1 cellular context compared by ENCODE assay signal in the genomic region with DNA sequence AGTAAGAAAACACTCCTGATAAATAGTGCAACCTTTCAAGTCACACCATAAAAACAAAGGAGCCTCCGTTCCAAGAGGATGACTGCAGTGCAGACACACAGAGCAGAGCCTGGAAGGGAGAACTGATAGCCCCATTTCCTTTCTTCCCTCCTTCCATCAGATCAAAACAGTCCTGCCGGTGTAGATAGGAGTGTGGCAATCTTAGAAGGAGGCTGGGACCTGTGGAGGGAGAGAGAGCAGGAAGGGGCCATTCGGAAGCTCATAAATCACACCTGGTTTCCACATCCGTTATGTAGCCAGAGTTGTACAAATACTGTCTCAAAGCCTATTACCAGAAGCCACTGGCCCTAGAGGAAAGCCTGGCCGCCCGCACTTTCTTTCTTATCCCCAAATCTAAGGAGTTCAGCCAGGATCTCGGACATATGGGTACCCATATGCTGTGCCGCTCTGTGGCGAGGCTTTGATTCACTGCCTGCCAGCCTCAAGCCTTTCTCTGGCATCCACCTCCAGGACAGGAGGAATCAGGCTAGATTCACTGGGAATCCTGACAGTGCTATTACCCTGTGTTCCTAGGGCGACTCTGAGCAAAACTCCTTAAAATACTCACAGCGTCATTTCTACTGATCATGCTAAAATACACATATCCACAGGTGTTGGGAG.
TF ChIP-seq lines count a peak whose summit lies in the region.

No MANE protein-coding gene starts in this region.

TF ChIP-seq in K562, 482 proteins besides CTCF, POLR2A, EP300 and RAD21 (continued from another document and continues in another):
- TF ChIP-seq, protein P1, sequence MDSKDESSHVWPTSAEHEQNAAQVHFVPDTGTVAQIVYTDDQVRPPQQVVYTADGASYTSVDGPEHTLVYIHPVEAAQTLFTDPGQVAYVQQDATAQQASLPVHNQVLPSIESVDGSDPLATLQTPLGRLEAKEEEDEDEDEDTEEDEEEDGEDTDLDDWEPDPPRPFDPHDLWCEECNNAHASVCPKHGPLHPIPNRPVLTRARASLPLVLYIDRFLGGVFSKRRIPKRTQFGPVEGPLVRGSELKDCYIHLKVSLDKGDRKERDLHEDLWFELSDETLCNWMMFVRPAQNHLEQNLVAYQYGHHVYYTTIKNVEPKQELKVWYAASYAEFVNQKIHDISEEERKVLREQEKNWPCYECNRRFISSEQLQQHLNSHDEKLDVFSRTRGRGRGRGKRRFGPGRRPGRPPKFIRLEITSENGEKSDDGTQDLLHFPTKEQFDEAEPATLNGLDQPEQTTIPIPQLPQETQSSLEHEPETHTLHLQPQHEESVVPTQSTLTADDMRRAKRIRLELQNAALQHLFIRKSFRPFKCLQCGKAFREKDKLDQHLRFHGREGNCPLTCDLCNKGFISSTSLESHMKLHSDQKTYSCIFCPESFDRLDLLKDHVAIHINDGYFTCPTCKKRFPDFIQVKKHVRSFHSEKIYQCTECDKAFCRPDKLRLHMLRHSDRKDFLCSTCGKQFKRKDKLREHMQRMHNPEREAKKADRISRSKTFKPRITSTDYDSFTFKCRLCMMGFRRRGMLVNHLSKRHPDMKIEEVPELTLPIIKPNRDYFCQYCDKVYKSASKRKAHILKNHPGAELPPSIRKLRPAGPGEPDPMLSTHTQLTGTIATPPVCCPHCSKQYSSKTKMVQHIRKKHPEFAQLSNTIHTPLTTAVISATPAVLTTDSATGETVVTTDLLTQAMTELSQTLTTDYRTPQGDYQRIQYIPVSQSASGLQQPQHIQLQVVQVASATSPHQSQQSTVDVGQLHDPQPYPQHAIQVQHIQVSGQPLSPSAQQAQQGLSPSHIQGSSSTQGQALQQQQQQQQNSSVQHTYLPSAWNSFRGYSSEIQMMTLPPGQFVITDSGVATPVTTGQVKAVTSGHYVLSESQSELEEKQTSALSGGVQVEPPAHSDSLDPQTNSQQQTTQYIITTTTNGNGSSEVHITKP (IDR thresholded peaks at IDR 0.05; ENCODE audit: partially characterized antibody), result peak; percentile 30
- TF ChIP-seq TCFL5 (CRISPR knock-in tag; conservative IDR thresholded peaks at IDR 0.05) (no peak), ZC3H11A (IDR thresholded peaks at IDR 0.05; ENCODE audit: low read depth, low read length) (0 out of 2 replicates have a peak, but pooled peaks have one; percentile 60), CBX2 (IDR thresholded peaks at IDR 0.05; ENCODE audit: insufficient read depth, low read length, poor library complexity, severe bottlenecking) (no peak), ATF7 (IDR thresholded peaks at IDR 0.05) (peak; percentile 71), NR1H2 (CRISPR knock-in tag; IDR thresholded peaks at IDR 0.05) (no peak), NEUROD1 (IDR thresholded peaks at IDR 0.05; ENCODE audit: borderline replicate concordance, low read depth, low read length, partially characterized antibody) (peak; percentile 82), YY1 (IDR thresholded peaks at IDR 0.05; ENCODE audit: borderline replicate concordance in 1 of 3, control insufficient read depth in 1 of 3, extremely low read depth in 1 of 3, insufficient read depth in 3 of 3, insufficient read length in 1 of 3, insufficient replicate concordance in 2 of 3, low read depth in 1 of 3, low read length in 2 of 3) (peak in 1 of 3 experiments; percentile 13), ZNF644 (tag; IDR thresholded peaks at IDR 0.05; ENCODE audit: low read depth) (no peak; the same call in 1 of the 2 replicates), GTF2A2 (tag; IDR thresholded peaks at IDR 0.05) (no peak), TAF1 (IDR thresholded peaks at IDR 0.05; ENCODE audit: control insufficient read depth, extremely low read depth, insufficient read depth, low read length, severe bottlenecking) (peak; percentile 55), ZSCAN32 (CRISPR knock-in tag; IDR thresholded peaks at IDR 0.05) (no peak), CBFA2T2 (conservative IDR thresholded peaks at IDR 0.05) (peak; percentile 94), THRAP3 (IDR thresholded peaks at IDR 0.05; ENCODE audit: borderline replicate concordance) (no peak), NRF1 (conservative IDR thresholded peaks at IDR 0.05 in 1 of 2, IDR thresholded peaks at IDR 0.05 in 1 of 2) (no peak; a peak in 2 of 4 replicates), ZNF282 (CRISPR knock-in tag; IDR thresholded peaks at IDR 0.05) (no peak), ZNF695 (CRISPR knock-in tag; IDR thresholded peaks at IDR 0.05) (no peak), ZNF23 (CRISPR knock-in tag; IDR thresholded peaks at IDR 0.05) (no peak), PHF20 (IDR thresholded peaks at IDR 0.05; ENCODE audit: partially characterized antibody) (no peak), TFAM (CRISPR knock-in tag; conservative IDR thresholded peaks at IDR 0.05) (no peak), CTBP1 (IDR thresholded peaks at IDR 0.05; ENCODE audit: borderline replicate concordance) (peak; percentile 98), ZNF184 (CRISPR knock-in tag; IDR thresholded peaks at IDR 0.05) (no peak), SREBF1 (IDR thresholded peaks at IDR 0.05; ENCODE audit: borderline replicate concordance, low read depth, low read length) (no peak), KAT8 (IDR thresholded peaks at IDR 0.05; ENCODE audit: low read depth) (no peak), ZBTB17 (CRISPR knock-in tag; IDR thresholded peaks at IDR 0.05) (no peak), TAL1 (IDR thresholded peaks at IDR 0.05) (peak; percentile 92), ZNF408 (CRISPR knock-in tag; IDR thresholded peaks at IDR 0.05; ENCODE audit: low read depth) (no peak)
- TF ChIP-seq, protein P2, sequence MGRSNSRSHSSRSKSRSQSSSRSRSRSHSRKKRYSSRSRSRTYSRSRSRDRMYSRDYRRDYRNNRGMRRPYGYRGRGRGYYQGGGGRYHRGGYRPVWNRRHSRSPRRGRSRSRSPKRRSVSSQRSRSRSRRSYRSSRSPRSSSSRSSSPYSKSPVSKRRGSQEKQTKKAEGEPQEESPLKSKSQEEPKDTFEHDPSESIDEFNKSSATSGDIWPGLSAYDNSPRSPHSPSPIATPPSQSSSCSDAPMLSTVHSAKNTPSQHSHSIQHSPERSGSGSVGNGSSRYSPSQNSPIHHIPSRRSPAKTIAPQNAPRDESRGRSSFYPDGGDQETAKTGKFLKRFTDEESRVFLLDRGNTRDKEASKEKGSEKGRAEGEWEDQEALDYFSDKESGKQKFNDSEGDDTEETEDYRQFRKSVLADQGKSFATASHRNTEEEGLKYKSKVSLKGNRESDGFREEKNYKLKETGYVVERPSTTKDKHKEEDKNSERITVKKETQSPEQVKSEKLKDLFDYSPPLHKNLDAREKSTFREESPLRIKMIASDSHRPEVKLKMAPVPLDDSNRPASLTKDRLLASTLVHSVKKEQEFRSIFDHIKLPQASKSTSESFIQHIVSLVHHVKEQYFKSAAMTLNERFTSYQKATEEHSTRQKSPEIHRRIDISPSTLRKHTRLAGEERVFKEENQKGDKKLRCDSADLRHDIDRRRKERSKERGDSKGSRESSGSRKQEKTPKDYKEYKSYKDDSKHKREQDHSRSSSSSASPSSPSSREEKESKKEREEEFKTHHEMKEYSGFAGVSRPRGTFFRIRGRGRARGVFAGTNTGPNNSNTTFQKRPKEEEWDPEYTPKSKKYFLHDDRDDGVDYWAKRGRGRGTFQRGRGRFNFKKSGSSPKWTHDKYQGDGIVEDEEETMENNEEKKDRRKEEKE (IDR thresholded peaks at IDR 0.05; ENCODE audit: borderline replicate concordance in 1 of 2, control insufficient read depth in 1 of 2, low read depth in 2 of 2, low read length in 1 of 2), result peak in 1 of 2 experiments; percentile 74; a peak in 2 of 4 replicates
- TF ChIP-seq, protein P3, sequence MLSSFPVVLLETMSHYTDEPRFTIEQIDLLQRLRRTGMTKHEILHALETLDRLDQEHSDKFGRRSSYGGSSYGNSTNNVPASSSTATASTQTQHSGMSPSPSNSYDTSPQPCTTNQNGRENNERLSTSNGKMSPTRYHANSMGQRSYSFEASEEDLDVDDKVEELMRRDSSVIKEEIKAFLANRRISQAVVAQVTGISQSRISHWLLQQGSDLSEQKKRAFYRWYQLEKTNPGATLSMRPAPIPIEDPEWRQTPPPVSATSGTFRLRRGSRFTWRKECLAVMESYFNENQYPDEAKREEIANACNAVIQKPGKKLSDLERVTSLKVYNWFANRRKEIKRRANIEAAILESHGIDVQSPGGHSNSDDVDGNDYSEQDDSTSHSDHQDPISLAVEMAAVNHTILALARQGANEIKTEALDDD (IDR thresholded peaks at IDR 0.05), result peak; percentile 53; the same call in 1 of the 2 replicates
- TF ChIP-seq, protein P4, sequence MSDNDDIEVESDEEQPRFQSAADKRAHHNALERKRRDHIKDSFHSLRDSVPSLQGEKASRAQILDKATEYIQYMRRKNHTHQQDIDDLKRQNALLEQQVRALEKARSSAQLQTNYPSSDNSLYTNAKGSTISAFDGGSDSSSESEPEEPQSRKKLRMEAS (CRISPR knock-in tag; IDR thresholded peaks at IDR 0.05), result no peak
- TF ChIP-seq, protein P5, sequence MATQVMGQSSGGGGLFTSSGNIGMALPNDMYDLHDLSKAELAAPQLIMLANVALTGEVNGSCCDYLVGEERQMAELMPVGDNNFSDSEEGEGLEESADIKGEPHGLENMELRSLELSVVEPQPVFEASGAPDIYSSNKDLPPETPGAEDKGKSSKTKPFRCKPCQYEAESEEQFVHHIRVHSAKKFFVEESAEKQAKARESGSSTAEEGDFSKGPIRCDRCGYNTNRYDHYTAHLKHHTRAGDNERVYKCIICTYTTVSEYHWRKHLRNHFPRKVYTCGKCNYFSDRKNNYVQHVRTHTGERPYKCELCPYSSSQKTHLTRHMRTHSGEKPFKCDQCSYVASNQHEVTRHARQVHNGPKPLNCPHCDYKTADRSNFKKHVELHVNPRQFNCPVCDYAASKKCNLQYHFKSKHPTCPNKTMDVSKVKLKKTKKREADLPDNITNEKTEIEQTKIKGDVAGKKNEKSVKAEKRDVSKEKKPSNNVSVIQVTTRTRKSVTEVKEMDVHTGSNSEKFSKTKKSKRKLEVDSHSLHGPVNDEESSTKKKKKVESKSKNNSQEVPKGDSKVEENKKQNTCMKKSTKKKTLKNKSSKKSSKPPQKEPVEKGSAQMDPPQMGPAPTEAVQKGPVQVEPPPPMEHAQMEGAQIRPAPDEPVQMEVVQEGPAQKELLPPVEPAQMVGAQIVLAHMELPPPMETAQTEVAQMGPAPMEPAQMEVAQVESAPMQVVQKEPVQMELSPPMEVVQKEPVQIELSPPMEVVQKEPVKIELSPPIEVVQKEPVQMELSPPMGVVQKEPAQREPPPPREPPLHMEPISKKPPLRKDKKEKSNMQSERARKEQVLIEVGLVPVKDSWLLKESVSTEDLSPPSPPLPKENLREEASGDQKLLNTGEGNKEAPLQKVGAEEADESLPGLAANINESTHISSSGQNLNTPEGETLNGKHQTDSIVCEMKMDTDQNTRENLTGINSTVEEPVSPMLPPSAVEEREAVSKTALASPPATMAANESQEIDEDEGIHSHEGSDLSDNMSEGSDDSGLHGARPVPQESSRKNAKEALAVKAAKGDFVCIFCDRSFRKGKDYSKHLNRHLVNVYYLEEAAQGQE (CRISPR knock-in tag; IDR thresholded peaks at IDR 0.05; ENCODE audit: low read depth), result no peak
- TF ChIP-seq, protein P6, sequence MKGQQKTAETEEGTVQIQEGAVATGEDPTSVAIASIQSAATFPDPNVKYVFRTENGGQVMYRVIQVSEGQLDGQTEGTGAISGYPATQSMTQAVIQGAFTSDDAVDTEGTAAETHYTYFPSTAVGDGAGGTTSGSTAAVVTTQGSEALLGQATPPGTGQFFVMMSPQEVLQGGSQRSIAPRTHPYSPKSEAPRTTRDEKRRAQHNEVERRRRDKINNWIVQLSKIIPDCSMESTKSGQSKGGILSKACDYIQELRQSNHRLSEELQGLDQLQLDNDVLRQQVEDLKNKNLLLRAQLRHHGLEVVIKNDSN (CRISPR knock-in tag; IDR thresholded peaks at IDR 0.05), result no peak
- TF ChIP-seq, protein P7, sequence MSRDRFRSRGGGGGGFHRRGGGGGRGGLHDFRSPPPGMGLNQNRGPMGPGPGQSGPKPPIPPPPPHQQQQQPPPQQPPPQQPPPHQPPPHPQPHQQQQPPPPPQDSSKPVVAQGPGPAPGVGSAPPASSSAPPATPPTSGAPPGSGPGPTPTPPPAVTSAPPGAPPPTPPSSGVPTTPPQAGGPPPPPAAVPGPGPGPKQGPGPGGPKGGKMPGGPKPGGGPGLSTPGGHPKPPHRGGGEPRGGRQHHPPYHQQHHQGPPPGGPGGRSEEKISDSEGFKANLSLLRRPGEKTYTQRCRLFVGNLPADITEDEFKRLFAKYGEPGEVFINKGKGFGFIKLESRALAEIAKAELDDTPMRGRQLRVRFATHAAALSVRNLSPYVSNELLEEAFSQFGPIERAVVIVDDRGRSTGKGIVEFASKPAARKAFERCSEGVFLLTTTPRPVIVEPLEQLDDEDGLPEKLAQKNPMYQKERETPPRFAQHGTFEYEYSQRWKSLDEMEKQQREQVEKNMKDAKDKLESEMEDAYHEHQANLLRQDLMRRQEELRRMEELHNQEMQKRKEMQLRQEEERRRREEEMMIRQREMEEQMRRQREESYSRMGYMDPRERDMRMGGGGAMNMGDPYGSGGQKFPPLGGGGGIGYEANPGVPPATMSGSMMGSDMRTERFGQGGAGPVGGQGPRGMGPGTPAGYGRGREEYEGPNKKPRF (IDR thresholded peaks at IDR 0.05; ENCODE audit: low read depth, low read length), result no peak
- TF ChIP-seq, protein P8, sequence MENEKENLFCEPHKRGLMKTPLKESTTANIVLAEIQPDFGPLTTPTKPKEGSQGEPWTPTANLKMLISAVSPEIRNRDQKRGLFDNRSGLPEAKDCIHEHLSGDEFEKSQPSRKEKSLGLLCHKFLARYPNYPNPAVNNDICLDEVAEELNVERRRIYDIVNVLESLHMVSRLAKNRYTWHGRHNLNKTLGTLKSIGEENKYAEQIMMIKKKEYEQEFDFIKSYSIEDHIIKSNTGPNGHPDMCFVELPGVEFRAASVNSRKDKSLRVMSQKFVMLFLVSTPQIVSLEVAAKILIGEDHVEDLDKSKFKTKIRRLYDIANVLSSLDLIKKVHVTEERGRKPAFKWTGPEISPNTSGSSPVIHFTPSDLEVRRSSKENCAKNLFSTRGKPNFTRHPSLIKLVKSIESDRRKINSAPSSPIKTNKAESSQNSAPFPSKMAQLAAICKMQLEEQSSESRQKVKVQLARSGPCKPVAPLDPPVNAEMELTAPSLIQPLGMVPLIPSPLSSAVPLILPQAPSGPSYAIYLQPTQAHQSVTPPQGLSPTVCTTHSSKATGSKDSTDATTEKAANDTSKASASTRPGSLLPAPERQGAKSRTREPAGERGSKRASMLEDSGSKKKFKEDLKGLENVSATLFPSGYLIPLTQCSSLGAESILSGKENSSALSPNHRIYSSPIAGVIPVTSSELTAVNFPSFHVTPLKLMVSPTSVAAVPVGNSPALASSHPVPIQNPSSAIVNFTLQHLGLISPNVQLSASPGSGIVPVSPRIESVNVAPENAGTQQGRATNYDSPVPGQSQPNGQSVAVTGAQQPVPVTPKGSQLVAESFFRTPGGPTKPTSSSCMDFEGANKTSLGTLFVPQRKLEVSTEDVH (IDR thresholded peaks at IDR 0.05; ENCODE audit: low read depth, partially characterized antibody), result no peak
- TF ChIP-seq, protein P9, sequence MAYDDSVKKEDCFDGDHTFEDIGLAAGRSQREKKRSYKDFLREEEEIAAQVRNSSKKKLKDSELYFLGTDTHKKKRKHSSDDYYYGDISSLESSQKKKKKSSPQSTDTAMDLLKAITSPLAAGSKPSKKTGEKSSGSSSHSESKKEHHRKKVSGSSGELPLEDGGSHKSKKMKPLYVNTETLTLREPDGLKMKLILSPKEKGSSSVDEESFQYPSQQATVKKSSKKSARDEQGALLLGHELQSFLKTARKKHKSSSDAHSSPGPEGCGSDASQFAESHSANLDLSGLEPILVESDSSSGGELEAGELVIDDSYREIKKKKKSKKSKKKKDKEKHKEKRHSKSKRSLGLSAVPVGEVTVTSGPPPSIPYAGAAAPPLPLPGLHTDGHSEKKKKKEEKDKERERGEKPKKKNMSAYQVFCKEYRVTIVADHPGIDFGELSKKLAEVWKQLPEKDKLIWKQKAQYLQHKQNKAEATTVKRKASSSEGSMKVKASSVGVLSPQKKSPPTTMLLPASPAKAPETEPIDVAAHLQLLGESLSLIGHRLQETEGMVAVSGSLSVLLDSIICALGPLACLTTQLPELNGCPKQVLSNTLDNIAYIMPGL (CRISPR knock-in tag; IDR thresholded peaks at IDR 0.05), result no peak
